Comparison of ENCODE assay signal across 10 cellular contexts in the genomic region with DNA sequence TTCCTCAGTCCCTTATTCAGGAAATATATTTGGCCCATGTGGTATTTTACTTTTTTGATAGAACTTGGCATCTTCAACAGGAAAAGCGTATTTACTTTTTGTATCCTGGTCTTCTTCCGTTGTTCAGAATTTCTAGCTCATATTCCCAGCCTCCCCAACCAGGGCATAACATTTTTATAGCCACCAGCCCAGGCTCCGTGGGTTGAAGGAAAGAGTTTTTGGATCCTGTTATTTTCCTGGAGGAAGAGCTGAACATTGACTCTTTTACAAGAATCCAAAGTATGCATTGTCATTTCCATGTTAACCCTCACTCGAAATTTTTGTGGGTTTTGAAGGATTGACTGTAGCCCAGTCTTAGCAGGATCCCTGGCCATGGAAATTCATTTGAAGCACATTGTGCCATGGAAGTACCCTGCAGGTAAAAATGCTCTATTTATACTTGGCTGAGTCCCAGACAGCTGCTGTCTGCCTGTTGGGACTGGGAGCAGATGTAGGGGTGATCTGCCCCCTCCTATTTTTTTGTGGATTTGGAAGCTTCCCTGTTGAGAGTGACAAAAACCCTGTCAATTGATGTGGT.
A peak's percentile ranks its signal among the peaks of the same experiment; 100 is the strongest.
DNase-seq lines count a peak whose midpoint lies in the region; ATAC-seq and TF ChIP-seq lines count a peak whose summit lies in the region.
"Had no signal": no experiment of that assay in that cellular context is flagged by ENCODE, and none has a peak within 500 bp of the region (broad histone marks: within the 10 kb centered on the region; RNA-seq: fewer than 3 reads in every experiment).

No MANE protein-coding gene starts in this region.

- H3K4me2 ChIP-seq in mesendoderm (ENCODE audit: low read length) (no peak overlapping the region), neuronal stem cell (ENCODE audit: insufficient read depth, low read length, poor library complexity, severe bottlenecking) (no peak overlapping the region)

- H4K91ac ChIP-seq in neuronal stem cell (ENCODE audit: low read depth, low read length, poor library complexity), result no peak overlapping the region

- ATAC-seq in HG02973 (IDR thresholded peaks at IDR 0.05; ENCODE audit: unreplicated experiment), result no peak

- peaks cover 38% of the 10 kb centered on the region for H3K4me1 ChIP-seq in mesendoderm (ENCODE audit: control insufficient read depth, low read depth, low read length)
- H3K4me1 ChIP-seq in neuronal stem cell (ENCODE audit: control insufficient read depth in 2 of 2, insufficient read depth in 1 of 2, low read depth in 1 of 2, low read length in 2 of 2), result peaks cover 22 to 36% of the 10 kb centered on the region in 2 donors

- no CpG with 5 or more reads among the region's 4 CpGs for WGBS in mesendoderm (ENCODE audit: extremely low coverage, insufficient coverage, low lambda C conversion rate)
- WGBS in neuronal stem cell (ENCODE audit: extremely low coverage in 2 of 2, insufficient read length in 2 of 2, insufficient replicate concordance in 1 of 2), 2 donors, result no CpG with 5 or more reads among the region's 4 CpGs

- H3K27me3 ChIP-seq in mesendoderm (ENCODE audit: insufficient read depth, low read length, poor library complexity) (no peaks in the 10 kb centered on the region), neuronal stem cell (ENCODE audit: control insufficient read depth in 3 of 3, insufficient read depth in 3 of 3, low read depth in 1 of 3, low read length in 3 of 3) (no peaks in the 10 kb centered on the region)

- H3K4ac ChIP-seq in mesendoderm (ENCODE audit: low read depth, low read length) (no peak overlapping the region), neuronal stem cell (ENCODE audit: low read length) (no peak overlapping the region)

- H2BK120ac ChIP-seq in mesendoderm (ENCODE audit: low read depth, low read length) (no peak overlapping the region), neuronal stem cell (ENCODE audit: low read depth, low read length) (no peak overlapping the region)

- no peaks in the 10 kb centered on the region for H3K9me3 ChIP-seq in neuronal stem cell (replicated peaks in 1 of 2; ENCODE audit: control insufficient read depth in 2 of 2, insufficient read depth in 1 of 2, low read depth in 1 of 2, low read length in 2 of 2)

- peaks cover 57% of the 10 kb centered on the region for H3K79me2 ChIP-seq in mesendoderm (ENCODE audit: control insufficient read depth, insufficient read depth, low read length)

- H2BK12ac ChIP-seq in neuronal stem cell (ENCODE audit: low read length), result no peak overlapping the region

- no peak overlapping the region for H4K5ac ChIP-seq in mesendoderm (ENCODE audit: low read length)

- H3K18ac ChIP-seq in mesendoderm (ENCODE audit: low read length), result peak overlapping the region; percentile 82
- H3K18ac ChIP-seq in neuronal stem cell (ENCODE audit: low read length), result no peak overlapping the region

- H3K14ac ChIP-seq in neuronal stem cell (ENCODE audit: low read length), result no peak overlapping the region

- H2AK5ac ChIP-seq in mesendoderm (ENCODE audit: low read length), result no peak overlapping the region
- H2AK5ac ChIP-seq in neuronal stem cell (ENCODE audit: low read depth, low read length), result no peak overlapping the region

- H3K23ac ChIP-seq in mesendoderm (ENCODE audit: low read length), result no peak overlapping the region
- H3K23ac ChIP-seq in neuronal stem cell (ENCODE audit: low read depth, low read length, poor library complexity), result no peak overlapping the region

- H2BK15ac ChIP-seq in mesendoderm (replicated peaks; ENCODE audit: low read depth) (no peak overlapping the region), neuronal stem cell (ENCODE audit: low read length) (no peak overlapping the region)

- TF ChIP-seq CTCF in cardiac fibroblast (IDR thresholded peaks at IDR 0.05; ENCODE audit: low read depth, low read length), result no peak

- no peak overlapping the region for H4K8ac ChIP-seq in mesendoderm (ENCODE audit: low read depth, low read length)
- no peak overlapping the region for H4K8ac ChIP-seq in neuronal stem cell (ENCODE audit: low read depth, low read length)

- H3K79me1 ChIP-seq in mesendoderm (ENCODE audit: low read length) (peaks cover 10% of the 10 kb centered on the region), neuronal stem cell (ENCODE audit: low read depth, low read length) (peaks cover 3% of the 10 kb centered on the region)

- H3K27ac ChIP-seq in mesendoderm (ENCODE audit: low read depth, low read length) (peak overlapping the region; percentile 43), neuronal stem cell (replicated peaks; ENCODE audit: low read length) (no peak overlapping the region)

- H2BK5ac ChIP-seq in mesendoderm (ENCODE audit: low read length), result no peak overlapping the region
- no peak overlapping the region for H2BK5ac ChIP-seq in neuronal stem cell (ENCODE audit: low read length)

- H2AFZ ChIP-seq in neuronal stem cell (ENCODE audit: low read length), result no peak overlapping the region

- peak overlapping the region; percentile 45 for H3K56ac ChIP-seq in mesendoderm (ENCODE audit: low read length)

- no peak overlapping the region for H3K4me3 ChIP-seq in cardiac fibroblast (replicated peaks in 1 of 2; ENCODE audit: low read depth in 2 of 2, low read length in 2 of 2)
- no peak overlapping the region for H3K4me3 ChIP-seq in mesendoderm (ENCODE audit: low read length)
- H3K4me3 ChIP-seq in neuronal stem cell (ENCODE audit: low read length in 2 of 2), result no peak overlapping the region

- H3K9ac ChIP-seq in mesendoderm (ENCODE audit: low read length), result no peak overlapping the region
- H3K9ac ChIP-seq in neuronal stem cell (ENCODE audit: low read depth, low read length, poor library complexity), result no peak overlapping the region

- H3K36me3 ChIP-seq in mesendoderm (ENCODE audit: control insufficient read depth, insufficient read depth, low read length) (no peaks in the 10 kb centered on the region), neuronal stem cell (replicated peaks in 1 of 2; ENCODE audit: control insufficient read depth in 2 of 2, insufficient read depth in 2 of 2, low read length in 2 of 2) (no peaks in the 10 kb centered on the region)

- DNase-seq in DMS79 treated with DMSO at 0.1 percent for 48 hours (lab: John Stamatoyannopoulos, UW), result peak; percentile 24
- peak; percentile 74 for DNase-seq in NCI-H146 (lab: John Stamatoyannopoulos, UW)
- peak; percentile 68 to 70 for DNase-seq in cardiac fibroblast (ENCODE audit: low read depth in 2 of 2)
- peak; percentile 88 for DNase-seq in mesendoderm
- DNase-seq in NCI-H510A (lab: John Stamatoyannopoulos, UW), result no peak
- DNase-seq in NCI-H2227 treated with DMSO at 0.1 percent for 48 hours (lab: John Stamatoyannopoulos, UW), result no peak
- DNase-seq in neuronal stem cell (ENCODE audit: low spot score), result no peak
- DNase-seq: activated naive CD4-positive, alpha-beta T cell treated with anti-CD3 and anti-CD28 coated beads, Interleukin-2, amount 10 ng/mL, durations not matched to agents 7 days and 5 days; stimulated activated CD4-positive, alpha-beta T cell treated with anti-CD3 and anti-CD28 coated beads, Interleukin-4, amount 100 ng/mL, for 1 hour had no signal

Comparison
In these comparisons a context has a peak if more than half of its experiments do, and no peak if none do; other contexts are left out.
1. DNase-seq: peak in DMS79 treated with DMSO at 0.1 percent for 48 hours (single experiment), NCI-H146 (single experiment), cardiac fibroblast (2 of 2) and mesendoderm (single experiment); none in NCI-H510A (single experiment), NCI-H2227 treated with DMSO at 0.1 percent for 48 hours (single experiment) and neuronal stem cell (single experiment).